Comparison of ENCODE assay signal across 8 cellular contexts in the genomic region with DNA sequence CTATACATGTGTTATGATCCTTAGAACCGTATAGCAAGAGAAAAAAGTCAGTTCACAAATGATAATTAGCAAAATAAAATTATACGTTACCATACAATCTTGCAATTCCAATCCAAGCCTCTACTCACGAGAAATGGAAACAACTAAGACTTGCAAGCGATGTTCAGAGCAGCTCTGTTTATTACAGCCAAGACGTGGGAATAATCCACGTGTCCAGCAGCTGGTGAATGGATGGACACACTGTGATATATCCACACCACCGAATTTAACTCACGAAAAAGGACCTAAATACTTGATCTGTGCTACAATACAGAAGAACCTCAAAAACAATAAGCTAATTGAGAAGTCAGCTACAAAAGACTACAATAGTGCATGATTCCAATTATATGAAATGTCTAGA.
"Had no signal": no experiment of that assay in that cellular context is flagged by ENCODE, and none has a peak within 500 bp of the region (broad histone marks: within the 10 kb centered on the region; RNA-seq: fewer than 3 reads in every experiment).

No MANE protein-coding gene starts in this region.

- FAIRE-seq: H54, HTR-8/SVneo, K562 had no signal

- H3K27ac ChIP-seq: GM23248 had no signal

- DNase-seq: GM23248, GOT3, H9, HCEC 1CT, IMR-90 had no signal

- H3K4me3 ChIP-seq: GM23248, K562 had no signal

- H3K27ac Mint-ChIP-seq: H9 had no signal

- H2AFZ ChIP-seq: GM23248 had no signal

- H3K4me3 Mint-ChIP-seq: H9 had no signal

- ATAC-seq: K562 had no signal

- H3K9ac ChIP-seq: GM23248 had no signal
